ENCODE assay signal across 8 cellular contexts in genomic region chr2:180707867-180708205, GRCh38.
DNase-seq lines count a peak whose midpoint lies in the region; ATAC-seq lines count a peak whose summit lies in the region.

No MANE protein-coding gene starts in this region.

- POLR2A ChIA-PET in CD8-positive, alpha-beta memory T cell (lab: Charles Lee), result no interaction called here

- peaks cover 0 to 2% (median 0%) of the 10 kb centered on the region in 5 donors for H3K9me3 Mint-ChIP-seq in CD8-positive, alpha-beta memory T cell

- no peaks in the 10 kb centered on the region for H3K36me3 ChIP-seq in CD8-positive, alpha-beta memory T cell (ENCODE audit: insufficient read depth, low read length)

- no peaks in the 10 kb centered on the region for H3K9me3 ChIP-seq in CD8-positive, alpha-beta memory T cell (ENCODE audit: low read length)

- H3K4me3 Mint-ChIP-seq in CD8-positive, alpha-beta memory T cell, result no peak overlapping the region

- ATAC-seq in HG02852 (IDR thresholded peaks at IDR 0.05; ENCODE audit: unreplicated experiment), result no peak
- ATAC-seq in activated CD4-positive, CD25-positive, alpha-beta regulatory T cell treated with anti-CD3 and anti-CD28 coated beads, Interleukin-2, amount 50 U/mL, for 24 hours, result no peak

- H3K27me3 ChIP-seq in CD8-positive, alpha-beta memory T cell (ENCODE audit: insufficient read depth, low read length, poor library complexity, severe bottlenecking), result no peaks in the 10 kb centered on the region

- CTCF ChIA-PET in CD8-positive, alpha-beta memory T cell (lab: Charles Lee), result no interaction called here

- no peaks in the 10 kb centered on the region for H3K4me1 Mint-ChIP-seq in CD8-positive, alpha-beta memory T cell

- no peaks in the 10 kb centered on the region for H3K36me3 Mint-ChIP-seq in CD8-positive, alpha-beta memory T cell

- H3K27ac Mint-ChIP-seq in CD8-positive, alpha-beta memory T cell, result no peak overlapping the region

- no peaks in the 10 kb centered on the region for H3K4me1 ChIP-seq in CD8-positive, alpha-beta memory T cell (ENCODE audit: insufficient read depth, low read length)

- H3K27me3 Mint-ChIP-seq in CD8-positive, alpha-beta memory T cell, result peaks cover 4 to 10% of the 10 kb centered on the region in 2 donors

- DNase-seq in GOT3 (lab: John Stamatoyannopoulos, UW) (peak; percentile 5), NCI-H2227 (lab: John Stamatoyannopoulos, UW; ENCODE audit: unreplicated experiment) (peak; percentile 50), brain pericyte (ENCODE audit: low read depth, low spot score) (peak; percentile 54), renal cortical epithelial cell (ENCODE audit: low read depth) (peak; percentile 100), NCI-H187 (lab: John Stamatoyannopoulos, UW) (no peak)
- no peak for DNase-seq in CD8-positive, alpha-beta memory T cell

- H3K4me3 ChIP-seq in CD8-positive, alpha-beta memory T cell (ENCODE audit: low read length), result no peak overlapping the region

- no peak overlapping the region for H3K27ac ChIP-seq in CD8-positive, alpha-beta memory T cell (ENCODE audit: low read depth, low read length)

Comparison
In these comparisons a context has a peak if more than half of its experiments do, and no peak if none do; other contexts are left out.
1. DNase-seq: peak in GOT3 (single experiment), NCI-H2227 (single experiment), brain pericyte (single experiment) and renal cortical epithelial cell (single experiment); none in NCI-H187 (0 of 2) and CD8-positive, alpha-beta memory T cell (0 of 5).